In the genomic region with DNA sequence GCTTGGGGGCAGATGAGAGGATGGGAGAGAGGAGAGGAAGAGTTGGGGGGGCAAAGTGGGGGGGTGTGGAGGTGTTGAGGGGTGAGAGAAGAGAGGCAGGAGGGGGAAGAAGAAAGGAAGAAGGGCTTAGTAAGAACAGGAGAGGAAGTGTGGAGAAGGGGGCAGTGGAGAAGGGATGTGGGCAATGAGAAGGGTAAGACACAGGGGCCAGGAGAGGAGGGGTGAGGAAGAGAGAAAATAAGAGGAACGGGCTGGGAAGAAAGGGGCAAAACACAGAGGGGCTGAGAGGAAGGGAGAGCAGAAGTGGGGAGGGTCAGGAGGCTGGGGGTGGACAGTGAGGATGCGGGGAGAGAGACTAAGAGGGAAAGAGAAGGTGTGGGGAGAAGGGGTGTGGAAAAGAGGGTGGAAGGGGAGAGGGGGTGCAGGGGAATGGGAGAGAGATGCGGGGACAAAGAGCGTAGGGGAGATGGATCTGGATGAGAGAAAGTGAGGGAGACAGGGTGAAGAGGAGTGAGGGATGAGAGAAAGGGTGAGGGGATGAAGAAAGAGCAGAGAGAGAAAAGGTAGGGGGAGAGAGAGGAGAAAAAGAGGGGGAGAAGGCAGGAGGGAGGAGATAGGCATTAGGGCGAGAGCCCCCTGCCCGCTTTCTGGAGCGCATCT, we compare ENCODE assay signal across 13 cellular contexts. TPM values are rescaled to one million over a fixed set of nuclear protein-coding genes. Genes with fewer than 3 reads are reported as not detected.
A peak's percentile ranks its signal among the peaks of the same experiment; 100 is the strongest.
DNase-seq lines count a peak whose midpoint lies in the region; ATAC-seq and TF ChIP-seq lines count a peak whose summit lies in the region.
"Had no signal": no experiment of that assay in that cellular context is flagged by ENCODE, and none has a peak within 500 bp of the region (broad histone marks: within the 10 kb centered on the region; RNA-seq: fewer than 3 reads in every experiment).

No MANE protein-coding gene starts in this region.

- CTCF ChIA-PET in IMR-90 (lab: Yijun Ruan, JAX) = no interaction called here
- CTCF ChIA-PET in WTC11 (lab: Charles Lee) = no interaction called here

- H3K4ac ChIP-seq in IMR-90 (ENCODE audit: low read depth, low read length) = no peak overlapping the region

- H3K36me3 ChIP-seq in DOHH2 (ENCODE audit: control insufficient read depth, low read length) (peaks cover 9% of the 10 kb centered on the region; the same call in 1 of the 2 replicates), IMR-90 (ENCODE audit: control insufficient read depth, insufficient read depth, low read length) (no peaks in the 10 kb centered on the region), SJSA1 (no peaks in the 10 kb centered on the region)

- H4K8ac ChIP-seq in IMR-90 (ENCODE audit: low read depth in 2 of 2, low read length in 2 of 2) = no peak overlapping the region

- peaks cover 87% of the 10 kb centered on the region for H3K79me2 ChIP-seq in DOHH2 (ENCODE audit: control insufficient read depth, low read length)

- H2AFZ ChIP-seq in IMR-90 (replicated peaks; ENCODE audit: low read length, poor library complexity) = no peak overlapping the region

- H3K18ac ChIP-seq in IMR-90 (ENCODE audit: low read depth, low read length) = no peak overlapping the region

- no peak overlapping the region for H2BK15ac ChIP-seq in IMR-90 (ENCODE audit: low read depth, low read length)

- 88% methylated on average over 4 of the region's 7 CpGs; no CpG with 5 or more reads in 1 of the 2 experiments for WGBS in IMR-90 (ENCODE audit: extremely low coverage in 2 of 2, insufficient read length in 1 of 2), 2 experiments

- 0 out of 2 replicates have a peak overlapping the region, but pooled peaks have one; percentile 37 for H3K23ac ChIP-seq in IMR-90 (ENCODE audit: low read depth, low read length)

- H3K9me3 Mint-ChIP-seq in natural killer cell (no peaks in the 10 kb centered on the region), WTC11 (peaks cover 14% of the 10 kb centered on the region), immature natural killer cell (no peaks in the 10 kb centered on the region)

- H3K27me3 Mint-ChIP-seq in natural killer cell (ENCODE audit: low read depth in 2 of 2) (no peaks in the 10 kb centered on the region), WTC11 (ENCODE audit: low read depth) (no peaks in the 10 kb centered on the region), immature natural killer cell (ENCODE audit: low read depth in 3 of 3) (peaks cover 0 to 4% (median 3%) of the 10 kb centered on the region in 3 donors)
- H3K27me3 Mint-ChIP-seq: CD8-positive, alpha-beta memory T cell had no signal

- H2BK20ac ChIP-seq in IMR-90 (ENCODE audit: low read depth, low read length) = no peak overlapping the region

- H4K5ac ChIP-seq in IMR-90 (ENCODE audit: low read depth, low read length) = no peak overlapping the region

- ATAC-seq in IMR-90 (ENCODE audit: low read depth) (no peak), natural killer cell (no peak), WTC11 (no peak)

- H3K56ac ChIP-seq in IMR-90 (ENCODE audit: extremely low read depth, insufficient read depth, low read length) = no peak overlapping the region

- DNase-seq in IMR-90 = no peak
- DNase-seq in SJSA1 (ENCODE audit: low read depth in 1 of 2, low spot score in 2 of 2) = no peak
- DNase-seq in natural killer cell = no peak
- DNase-seq in WTC11 (ENCODE audit: low spot score) = no peak
- DNase-seq in epidermal melanocyte (ENCODE audit: insufficient read length, low spot score) = no peak
- no peak for DNase-seq in immature natural killer cell
- DNase-seq: activated gamma-delta T cell; CD8-positive, alpha-beta memory T cell; hippocampal formation; NCI-H2029 treated with DMSO at 0.1 percent for 48 hours; NCI-H526; T1000 had no signal

- dilution Hi-C loops in IMR-90 (cut with HindIII; ENCODE audit: low sequenced_read_pairs, unreplicated experiment) = no loop called here

- H4K20me1 ChIP-seq in DOHH2 (ENCODE audit: control insufficient read depth, insufficient read depth, low read depth, low read length) (no peaks in the 10 kb centered on the region), IMR-90 (ENCODE audit: insufficient read depth, low read length) (no peaks in the 10 kb centered on the region)

- H3K4me2 ChIP-seq in DOHH2 (ENCODE audit: low read length) (peak overlapping the region; percentile 52), IMR-90 (ENCODE audit: low read depth, low read length) (no peak overlapping the region)

- peaks cover 42 to 44% of the 10 kb centered on the region in 2 donors for H3K4me1 Mint-ChIP-seq in natural killer cell
- 0 out of 2 replicates have a peak, but pooled peaks cover 8% of the 10 kb centered on the region for H3K4me1 Mint-ChIP-seq in WTC11
- peaks cover 59 to 67% of the 10 kb centered on the region in 2 donors for H3K4me1 Mint-ChIP-seq in immature natural killer cell

- H2BK5ac ChIP-seq in IMR-90 (ENCODE audit: low read depth, low read length, poor library complexity, severe bottlenecking) = no peak overlapping the region

- H3K14ac ChIP-seq in IMR-90 (replicated peaks; ENCODE audit: low read depth, low read length) = no peak overlapping the region

- H3K4me3 Mint-ChIP-seq in natural killer cell (peak overlapping the region; percentile 6), WTC11 (no peak overlapping the region), immature natural killer cell (no peak overlapping the region)

- H3K27me3 ChIP-seq in DOHH2 (ENCODE audit: control insufficient read depth, low read length) (no peaks in the 10 kb centered on the region), IMR-90 (ENCODE audit: control insufficient read depth, insufficient read depth, low read length) (no peaks in the 10 kb centered on the region), SJSA1 (replicated peaks) (no peaks in the 10 kb centered on the region)

- H3K9ac ChIP-seq in IMR-90 (ENCODE audit: low read depth, low read length) = no peak overlapping the region

- 0 out of 2 replicates have a peak overlapping the region, but pooled peaks have one; percentile 22 for H2BK120ac ChIP-seq in IMR-90 (ENCODE audit: low read depth, low read length)

- H3K36me3 Mint-ChIP-seq in natural killer cell (no peaks in the 10 kb centered on the region), WTC11 (peaks cover 12% of the 10 kb centered on the region), immature natural killer cell (peaks cover 0 to 3% (median 0%) of the 10 kb centered on the region in 3 donors)

- no peak for TF ChIP-seq RAD21 in IMR-90 (IDR thresholded peaks at IDR 0.05; ENCODE audit: low read length)

- H3K4me1 ChIP-seq in DOHH2 (ENCODE audit: control insufficient read depth, low read length) (peaks cover 86% of the 10 kb centered on the region), IMR-90 (ENCODE audit: control insufficient read depth, insufficient read depth, low read length) (no peaks in the 10 kb centered on the region; the same call in 1 of the 2 replicates), SJSA1 (replicated peaks) (peaks cover 13% of the 10 kb centered on the region)

- H3K4me3 ChIP-seq in DOHH2 (ENCODE audit: low read length) (peak overlapping the region; percentile 28; the same call in 1 of the 2 replicates), IMR-90 (ENCODE audit: insufficient read depth, low read depth, low read length) (no peak overlapping the region), SJSA1 (no peak overlapping the region)

- H3K27ac Mint-ChIP-seq in natural killer cell = peak overlapping the region; percentile 43 to 81
- H3K27ac Mint-ChIP-seq in WTC11 = no peak overlapping the region
- peak overlapping the region in 2 of 6 donors; percentile 46 to 53 for H3K27ac Mint-ChIP-seq in immature natural killer cell

- H3F3A ChIP-seq in DOHH2 (ENCODE audit: control insufficient read depth, insufficient read depth) = peaks cover 10% of the 10 kb centered on the region

- no peaks in the 10 kb centered on the region for H3K9me2 ChIP-seq in DOHH2 (replicated peaks; ENCODE audit: control insufficient read depth, low read length)

- H3K79me1 ChIP-seq in IMR-90 (ENCODE audit: low read depth in 1 of 2, low read length in 2 of 2) = peaks cover 0 to 6% of the 10 kb centered on the region in 2 experiments; a peak in 2 of 4 replicates

- no peak overlapping the region for H3K27ac ChIP-seq in DOHH2 (ENCODE audit: low read depth, low read length)
- H3K27ac ChIP-seq in IMR-90 (ENCODE audit: insufficient read depth, low read length) = no peak overlapping the region
- H3K27ac ChIP-seq in SJSA1 = peak overlapping the region; percentile 9; the same call in 1 of the 2 replicates

- TF ChIP-seq POLR2A in IMR-90 (IDR thresholded peaks at IDR 0.05; ENCODE audit: low read depth, low read length) = no peak

- in situ Hi-C loops in IMR-90 (cut with MboI; ENCODE audit: low sequenced_read_pairs) = no loop called here

- H3K9me3 ChIP-seq in DOHH2 (ENCODE audit: control insufficient read depth, insufficient read depth, low read length) = no peaks in the 10 kb centered on the region
- no peaks in the 10 kb centered on the region for H3K9me3 ChIP-seq in IMR-90 (ENCODE audit: control insufficient read depth, insufficient read depth, low read length)
- H3K9me3 ChIP-seq in SJSA1 (replicated peaks) = no peaks in the 10 kb centered on the region

- no TSS peak for BruUV-seq in IMR-90 (replicated peaks; lab: Mats Ljungman, UMichigan)

- POLR2A ChIA-PET in IMR-90 (lab: Charles Lee; ENCODE audit: unreplicated experiment) = no interaction called here
- POLR2A ChIA-PET in WTC11 (lab: Charles Lee) = no interaction called here

- no peak overlapping the region for H2AK9ac ChIP-seq in IMR-90 (replicated peaks; ENCODE audit: low read depth, low read length, poor library complexity)

- H3K9me1 ChIP-seq in IMR-90 (ENCODE audit: insufficient read depth, low read length) = peaks cover 9% of the 10 kb centered on the region

- intact Hi-C loops in IMR-90 (cut with micrococcal nuclease) = no loop called here
- intact Hi-C loops in natural killer cell (cut with micrococcal nuclease) = no loop called here

- TF ChIP-seq CTCF in DOHH2 (IDR thresholded peaks at IDR 0.05; ENCODE audit: low read depth, low read length, poor library complexity, severe bottlenecking) = no peak
- no peak for TF ChIP-seq CTCF in IMR-90 (conservative IDR thresholded peaks at IDR 0.05; ENCODE audit: low read depth, low read length)
- no peak for TF ChIP-seq CTCF in natural killer cell (IDR thresholded peaks at IDR 0.05)
- TF ChIP-seq CTCF in WTC11 (IDR thresholded peaks at IDR 0.05) = no peak

- H4K91ac ChIP-seq in IMR-90 (ENCODE audit: insufficient read depth, low read depth, low read length) = no peak overlapping the region

- no peak overlapping the region for H2AK5ac ChIP-seq in IMR-90 (ENCODE audit: low read depth, low read length)

TF ChIP-seq in IMR-90, 13 proteins besides CTCF, POLR2A, EP300 and RAD21 (continues in another document):
- no peak for TF ChIP-seq BHLHE40 (IDR thresholded peaks at IDR 0.05; ENCODE audit: low read depth, low read length)

TF ChIP-seq in WTC11, 78 proteins besides CTCF, POLR2A, EP300 and RAD21 (continues in another document):
- TF ChIP-seq IRF2 (CRISPR knock-in tag; IDR thresholded peaks at IDR 0.05; ENCODE audit: borderline replicate concordance, low read depth) = no peak

RNA-seq across cellular contexts. Expression of a gene that starts 12.9 kb away (rescaled TPM):
- total RNA-seq in IMR-90 (2012; rRNA removed) (20.1 and 26.7 TPM in 2 replicates), natural killer cell (100 to 1,000 TPM; 124 to 155 (median 155) TPM), WTC11 (2021) (15.9 to 18.6 TPM (median 18.3 TPM) in 3 replicates)
- polyA plus RNA-seq in IMR-90 (2012; rRNA removed) (22.0 and 24.4 TPM in 2 replicates), immature natural killer cell (100 to 1,000 TPM in 1 of 3 donors, 10 to 100 TPM in 2; 82.8 to 200 (median 95.6) TPM)
- polyA plus RNA-seq in IMR-90 (2012; cell fraction: cytosol; rRNA removed) = 9.5 and 11.8 TPM in 2 replicates
- polyA plus RNA-seq in IMR-90 (2012; cell fraction: nucleus; rRNA removed; ENCODE audit: low replicate concordance) = 6.1 and 10.4 TPM in 2 replicates
- total RNA-seq in SJSA1 (2014; rRNA removed; shearing (Covaris generic)) = 18.0 and 20.4 TPM in 2 replicates
